1 cellular context compared by ENCODE assay signal in genomic region chr4:3514806-3515421, GRCh38.
TF ChIP-seq lines count a peak whose summit lies in the region.

No MANE protein-coding gene starts in this region.

TF ChIP-seq in K562, 482 proteins besides CTCF, POLR2A, EP300 and RAD21 (continued from another document):
- TF ChIP-seq ELK3 (CRISPR knock-in tag; IDR thresholded peaks at IDR 0.05) (no peak), ZNF3 (CRISPR knock-in tag; IDR thresholded peaks at IDR 0.05) (no peak), COPS2 (conservative IDR thresholded peaks at IDR 0.05) (no peak), PTBP1 (IDR thresholded peaks at IDR 0.05; ENCODE audit: low read depth, low read length) (no peak), HNRNPH1 (optimal IDR thresholded peaks at IDR 0.05; ENCODE audit: low read depth, low read length) (no peak), CBX1 (IDR thresholded peaks at IDR 0.05; ENCODE audit: low read depth) (no peak), ZNF318 (IDR thresholded peaks at IDR 0.05; ENCODE audit: borderline replicate concordance in 1 of 2, low read depth in 1 of 2) (no peak), NFIC (IDR thresholded peaks at IDR 0.05) (no peak), ZNF133 (CRISPR knock-in tag; IDR thresholded peaks at IDR 0.05) (no peak), TEAD4 (IDR thresholded peaks at IDR 0.05; ENCODE audit: low read length) (no peak), TEAD4 (CRISPR knock-in tag; IDR thresholded peaks at IDR 0.05; ENCODE audit: borderline replicate concordance) (no peak), RBFOX2 (IDR thresholded peaks at IDR 0.05; ENCODE audit: low read depth, low read length) (0 out of 2 replicates have a peak, but pooled peaks have one; percentile 8), GTF2A2 (tag; IDR thresholded peaks at IDR 0.05) (no peak), POLR2G (IDR thresholded peaks at IDR 0.05; ENCODE audit: low read depth, low read length) (peak; percentile 51), RAD51 (IDR thresholded peaks at IDR 0.05; ENCODE audit: borderline replicate concordance, low read depth) (no peak), IRF2 (CRISPR knock-in tag; IDR thresholded peaks at IDR 0.05) (no peak), ZFX (CRISPR knock-in tag; IDR thresholded peaks at IDR 0.05) (no peak)
